Comparison of ENCODE assay signal across 14 cellular contexts in genomic region chr10:110522365-110522988, GRCh38. TPM values are rescaled to one million over a fixed set of nuclear protein-coding genes. Genes with fewer than 3 reads are reported as not detected.
DNase-seq lines count a peak whose midpoint lies in the region; ATAC-seq and TF ChIP-seq lines count a peak whose summit lies in the region.
"Had no signal": no experiment of that assay in that cellular context is flagged by ENCODE, and none has a peak within 500 bp of the region (broad histone marks: within the 10 kb centered on the region; RNA-seq: fewer than 3 reads in every experiment).

No MANE protein-coding gene starts in this region.

- H3K36me3 Mint-ChIP-seq in activated naive CD4-positive, alpha-beta T cell treated with anti-CD3 and anti-CD28 coated beads, Interleukin-2, amount 50 U/mL, for 72 hours = no peaks in the 10 kb centered on the region
- peaks cover 36% of the 10 kb centered on the region for H3K36me3 Mint-ChIP-seq in T-helper 1 cell treated with Interleukin-12 subunit alpha and Interleukin-12 subunit beta and Interleukin-4 antibody, amounts not matched to agents 30 μg/mL and 1 μg/mL, for 36 hours (ENCODE audit: low read depth)

- H3K27ac Mint-ChIP-seq in activated naive CD4-positive, alpha-beta T cell treated with anti-CD3 and anti-CD28 coated beads, Interleukin-2, amount 50 U/mL, for 72 hours = no peak overlapping the region
- peak overlapping the region; percentile 66 for H3K27ac Mint-ChIP-seq in T-helper 1 cell treated with Interleukin-12 subunit alpha and Interleukin-12 subunit beta and Interleukin-4 antibody, amounts not matched to agents 30 μg/mL and 1 μg/mL, for 36 hours
- H3K27ac Mint-ChIP-seq in stimulated activated naive CD8-positive, alpha-beta T cell treated with anti-CD3 and anti-CD28 coated beads, Interleukin-15, amount 100 ng/mL, for 72 hours = peak overlapping the region in 1 of 2 donors; percentile 53
- H3K27ac Mint-ChIP-seq: activated naive CD4-positive, alpha-beta T cell treated with anti-CD3 and anti-CD28 coated beads, Interleukin-2, amount 50 U/mL, for 24 hours had no signal

- H3K4me3 Mint-ChIP-seq in T-helper 1 cell treated with Interleukin-12 subunit alpha and Interleukin-12 subunit beta and Interleukin-4 antibody, amounts not matched to agents 30 μg/mL and 1 μg/mL, for 36 hours = peak overlapping the region; percentile 27
- H3K4me3 Mint-ChIP-seq in stimulated activated naive CD8-positive, alpha-beta T cell treated with anti-CD3 and anti-CD28 coated beads, Interleukin-15, amount 100 ng/mL, for 72 hours = no peak overlapping the region
- H3K4me3 Mint-ChIP-seq: activated naive CD4-positive, alpha-beta T cell treated with anti-CD3 and anti-CD28 coated beads, Interleukin-2, amount 50 U/mL, for 24 hours had no signal

- intact Hi-C loops in uterus (cut with DNase I; ENCODE audit: low total_unique reads) = no loop called here

- no peaks in the 10 kb centered on the region for H3K9me3 Mint-ChIP-seq in activated naive CD4-positive, alpha-beta T cell treated with anti-CD3 and anti-CD28 coated beads, Interleukin-2, amount 50 U/mL, for 72 hours
- H3K9me3 Mint-ChIP-seq in T-helper 1 cell treated with Interleukin-12 subunit alpha and Interleukin-12 subunit beta and Interleukin-4 antibody, amounts not matched to agents 30 μg/mL and 1 μg/mL, for 36 hours = no peaks in the 10 kb centered on the region
- no peaks in the 10 kb centered on the region for H3K9me3 Mint-ChIP-seq in stimulated activated naive CD8-positive, alpha-beta T cell treated with anti-CD3 and anti-CD28 coated beads, Interleukin-15, amount 100 ng/mL, for 72 hours
- H3K9me3 Mint-ChIP-seq: activated naive CD4-positive, alpha-beta T cell treated with anti-CD3 and anti-CD28 coated beads, Interleukin-2, amount 50 U/mL, for 24 hours had no signal

- H3K4me3 ChIP-seq in uterus = no peak overlapping the region
- H3K4me3 ChIP-seq: dorsolateral prefrontal cortex had no signal

- H3K36me3 ChIP-seq in uterus = no peaks in the 10 kb centered on the region

- no peak for TF ChIP-seq POLR2A in uterus (IDR thresholded peaks at IDR 0.05)

- peak; percentile 82 for ATAC-seq in activated naive CD4-positive, alpha-beta T cell treated with anti-CD3 and anti-CD28 coated beads, Interleukin-2, amount 50 U/mL, for 72 hours
- peak; percentile 91 for ATAC-seq in stimulated activated naive CD8-positive, alpha-beta T cell treated with anti-CD3 and anti-CD28 coated beads, Interleukin-15, amount 100 ng/mL, for 72 hours
- ATAC-seq in HG03457 (IDR thresholded peaks at IDR 0.05; ENCODE audit: unreplicated experiment) (no peak), HG02763 (IDR thresholded peaks at IDR 0.05; ENCODE audit: unreplicated experiment) (no peak)

- no peaks in the 10 kb centered on the region for H3K9me3 ChIP-seq in uterus

- DNase-seq in activated naive CD4-positive, alpha-beta T cell treated with anti-CD3 and anti-CD28 coated beads, Interleukin-2, amount 50 U/mL, for 72 hours (ENCODE audit: low spot score in 2 of 2) = no peak
- no peak for DNase-seq in activated naive CD4-positive, alpha-beta T cell treated with anti-CD3 and anti-CD28 coated beads, Interleukin-2, amount 50 U/mL, for 16 hours
- DNase-seq in fibroblast of peridontal ligament (ENCODE audit: extremely low read depth) (peak; percentile 30), uterus (no peak)
- no peak for DNase-seq in stimulated activated naive CD8-positive, alpha-beta T cell treated with anti-CD3 and anti-CD28 coated beads, Interleukin-15, amount 100 ng/mL, for 72 hours
- DNase-seq: AML-193, dorsolateral prefrontal cortex, GDM1, NCI-H1048, NCI-H510A had no signal

- no peaks in the 10 kb centered on the region for H3K4me1 ChIP-seq in uterus

- H3K27me3 Mint-ChIP-seq in T-helper 1 cell treated with Interleukin-12 subunit alpha and Interleukin-12 subunit beta and Interleukin-4 antibody, amounts not matched to agents 30 μg/mL and 1 μg/mL, for 36 hours (ENCODE audit: low read depth) = no peaks in the 10 kb centered on the region
- no peaks in the 10 kb centered on the region for H3K27me3 Mint-ChIP-seq in stimulated activated naive CD8-positive, alpha-beta T cell treated with anti-CD3 and anti-CD28 coated beads, Interleukin-15, amount 100 ng/mL, for 72 hours
- H3K27me3 Mint-ChIP-seq: activated naive CD4-positive, alpha-beta T cell treated with anti-CD3 and anti-CD28 coated beads, Interleukin-2, amount 50 U/mL, for 24 hours had no signal

- no peaks in the 10 kb centered on the region for H3K27me3 ChIP-seq in uterus
- H3K27me3 ChIP-seq: dorsolateral prefrontal cortex had no signal

- H3K4me1 Mint-ChIP-seq in T-helper 1 cell treated with Interleukin-12 subunit alpha and Interleukin-12 subunit beta and Interleukin-4 antibody, amounts not matched to agents 30 μg/mL and 1 μg/mL, for 36 hours (ENCODE audit: low read depth) = peaks cover 42% of the 10 kb centered on the region
- H3K4me1 Mint-ChIP-seq in stimulated activated naive CD8-positive, alpha-beta T cell treated with anti-CD3 and anti-CD28 coated beads, Interleukin-15, amount 100 ng/mL, for 72 hours = peaks cover 45% of the 10 kb centered on the region

- H3K27ac ChIP-seq in uterus = no peak overlapping the region
- H3K27ac ChIP-seq: dorsolateral prefrontal cortex had no signal

- TF ChIP-seq CTCF in uterus (IDR thresholded peaks at IDR 0.05) = no peak

RNA-seq across cellular contexts. Expression of gene DUSP5, which starts 24.8 kb away (rescaled TPM):
- total RNA-seq in activated naive CD4-positive, alpha-beta T cell treated with anti-CD3 and anti-CD28 coated beads, Interleukin-2, amount 50 U/mL, for 72 hours = 10 to 100 TPM; 23.0 to 32.4 TPM
- total RNA-seq in uterus = 100 to 1,000 TPM in 1 of 4 donors, 10 to 100 TPM in 3; 10.4 to 112 (median 17.5) TPM

RNA-seq across cellular contexts. Expression of gene SMC3, which starts 45.0 kb away (rescaled TPM):
- 100 to 1,000 TPM in 1 of 2 donors, 10 to 100 TPM in 1; 70.7 to 110 TPM for total RNA-seq in activated naive CD4-positive, alpha-beta T cell treated with anti-CD3 and anti-CD28 coated beads, Interleukin-2, amount 50 U/mL, for 72 hours
- total RNA-seq in uterus = 10 to 100 TPM; 12.4 to 45.3 (median 39.3) TPM

Comparison
In these comparisons a context has a peak if more than half of its experiments do, and no peak if none do; other contexts are left out.
1. ATAC-seq: peak in activated naive CD4-positive, alpha-beta T cell treated with anti-CD3 and anti-CD28 coated beads, Interleukin-2, amount 50 U/mL, for 72 hours (2 of 2) and stimulated activated naive CD8-positive, alpha-beta T cell treated with anti-CD3 and anti-CD28 coated beads, Interleukin-15, amount 100 ng/mL, for 72 hours (single experiment); none in HG03457 (single experiment) and HG02763 (single experiment).